In genomic region chr11:119029069-119029339, GRCh38 we compare ENCODE assay signal across 10 cellular contexts. TPM values are rescaled to one million over a fixed set of nuclear protein-coding genes. Genes with fewer than 3 reads are reported as not detected.
DNase-seq lines count a peak whose midpoint lies in the region; ATAC-seq and TF ChIP-seq lines count a peak whose summit lies in the region.
"Had no signal": no experiment of that assay in that cellular context is flagged by ENCODE, and none has a peak within 500 bp of the region (broad histone marks: within the 10 kb centered on the region; RNA-seq: fewer than 3 reads in every experiment).

No MANE protein-coding gene starts in this region.

- no peaks in the 10 kb centered on the region for H3K27me3 ChIP-seq in lower lobe of right lung (ENCODE audit: low read depth)
- H3K27me3 ChIP-seq in vagina = no peaks in the 10 kb centered on the region

- H3K4me3 ChIP-seq in lower lobe of right lung (peak overlapping the region; percentile 97), vagina (no peak overlapping the region)

- peak overlapping the region; percentile 81 for H3K27ac Mint-ChIP-seq in activated CD4-positive, alpha-beta T cell treated with anti-CD3 and anti-CD28 coated beads, Interleukin-2, amount 10 ng/mL, durations not matched to agents 7 days and 5 days
- peak overlapping the region; percentile 31 for H3K27ac Mint-ChIP-seq in activated T-helper 1 cell treated with anti-CD3 and anti-CD28 coated beads, Interleukin-12 subunit alpha, Interleukin-12 subunit beta, Interleukin-2, Interleukin-4 antibody, amounts not matched to agents 30 ng/mL and 10 ng/mL and 1 ng/mL, durations not matched to agents 14 hours and 24 hours and 36 hours

- no peak for ATAC-seq in lower lobe of right lung
- ATAC-seq in HG03342 (IDR thresholded peaks at IDR 0.05; ENCODE audit: unreplicated experiment) = no peak

- intact Hi-C loops in activated T-helper 1 cell treated with anti-CD3 and anti-CD28 coated beads, Interleukin-12 subunit alpha, Interleukin-12 subunit beta, Interleukin-2, Interleukin-4 antibody, amounts not matched to agents 30 ng/mL and 10 ng/mL and 1 ng/mL, durations not matched to agents 14 hours and 24 hours and 36 hours (cut with micrococcal nuclease) = no loop called here
- intact Hi-C loops in lower lobe of right lung (cut with DNase I) (no loop called here), vagina (cut with DNase I) (no loop called here)

- DNase-seq in activated CD4-positive, alpha-beta T cell treated with anti-CD3 and anti-CD28 coated beads, Interleukin-2, amount 10 ng/mL, durations not matched to agents 7 days and 5 days = no peak
- DNase-seq in activated CD4-positive, alpha-beta T cell treated with anti-CD3 and anti-CD28 coated beads for 48 hours = no peak
- no peak for DNase-seq in activated T-helper 1 cell treated with anti-CD3 and anti-CD28 coated beads, Interleukin-12 subunit alpha, Interleukin-12 subunit beta, Interleukin-2, Interleukin-4 antibody, amounts not matched to agents 30 ng/mL and 10 ng/mL and 1 ng/mL, durations not matched to agents 14 hours and 24 hours and 36 hours (ENCODE audit: low spot score)
- no peak for DNase-seq in lower lobe of right lung
- DNase-seq in substantia nigra (lab: John Stamatoyannopoulos, UW) = no peak
- no peak for DNase-seq in vagina (ENCODE audit: extremely low spot score in 2 of 2)
- no peak for DNase-seq in SHP77 treated with DMSO at 0.1 percent for 48 hours (lab: John Stamatoyannopoulos, UW)
- DNase-seq: activated B cell treated with CpG ODN at 0.5 μM for 24 hours, NCI-H510A had no signal

- CTCF ChIA-PET in activated CD4-positive, alpha-beta T cell treated with anti-CD3 and anti-CD28 coated beads, Interleukin-2, amount 10 ng/mL, durations not matched to agents 7 days and 5 days (lab: Charles Lee) = interaction anchor here (1.5 kb wide), 1 partner anchor 10 kb away, joined by 5 read pairs; no protein-coding TSS in a partner anchor

- H3K9me3 Mint-ChIP-seq in activated CD4-positive, alpha-beta T cell treated with anti-CD3 and anti-CD28 coated beads, Interleukin-2, amount 10 ng/mL, durations not matched to agents 7 days and 5 days = no peaks in the 10 kb centered on the region
- H3K9me3 Mint-ChIP-seq in activated T-helper 1 cell treated with anti-CD3 and anti-CD28 coated beads, Interleukin-12 subunit alpha, Interleukin-12 subunit beta, Interleukin-2, Interleukin-4 antibody, amounts not matched to agents 30 ng/mL and 10 ng/mL and 1 ng/mL, durations not matched to agents 14 hours and 24 hours and 36 hours = no peaks in the 10 kb centered on the region
- H3K9me3 Mint-ChIP-seq: activated B cell treated with CpG ODN at 0.5 μM for 24 hours had no signal

- peaks cover 38% of the 10 kb centered on the region for H3K4me1 Mint-ChIP-seq in activated CD4-positive, alpha-beta T cell treated with anti-CD3 and anti-CD28 coated beads, Interleukin-2, amount 10 ng/mL, durations not matched to agents 7 days and 5 days
- H3K4me1 Mint-ChIP-seq in activated T-helper 1 cell treated with anti-CD3 and anti-CD28 coated beads, Interleukin-12 subunit alpha, Interleukin-12 subunit beta, Interleukin-2, Interleukin-4 antibody, amounts not matched to agents 30 ng/mL and 10 ng/mL and 1 ng/mL, durations not matched to agents 14 hours and 24 hours and 36 hours (ENCODE audit: low read depth) = peaks cover 26% of the 10 kb centered on the region

- TF ChIP-seq CTCF in lower lobe of right lung (IDR thresholded peaks at IDR 0.05) (no peak), vagina (IDR thresholded peaks at IDR 0.05) (no peak)

- peak overlapping the region; percentile 70 for H3K4me3 Mint-ChIP-seq in activated CD4-positive, alpha-beta T cell treated with anti-CD3 and anti-CD28 coated beads, Interleukin-2, amount 10 ng/mL, durations not matched to agents 7 days and 5 days
- peak overlapping the region; percentile 80 for H3K4me3 Mint-ChIP-seq in activated T-helper 1 cell treated with anti-CD3 and anti-CD28 coated beads, Interleukin-12 subunit alpha, Interleukin-12 subunit beta, Interleukin-2, Interleukin-4 antibody, amounts not matched to agents 30 ng/mL and 10 ng/mL and 1 ng/mL, durations not matched to agents 14 hours and 24 hours and 36 hours

- TF ChIP-seq POLR2A in vagina (IDR thresholded peaks at IDR 0.05) = no peak

- no peaks in the 10 kb centered on the region for H3K27me3 Mint-ChIP-seq in activated CD4-positive, alpha-beta T cell treated with anti-CD3 and anti-CD28 coated beads, Interleukin-2, amount 10 ng/mL, durations not matched to agents 7 days and 5 days
- H3K27me3 Mint-ChIP-seq in activated T-helper 1 cell treated with anti-CD3 and anti-CD28 coated beads, Interleukin-12 subunit alpha, Interleukin-12 subunit beta, Interleukin-2, Interleukin-4 antibody, amounts not matched to agents 30 ng/mL and 10 ng/mL and 1 ng/mL, durations not matched to agents 14 hours and 24 hours and 36 hours (ENCODE audit: insufficient read depth) = no peaks in the 10 kb centered on the region
- H3K27me3 Mint-ChIP-seq: activated B cell treated with CpG ODN at 0.5 μM for 24 hours had no signal

- POLR2A ChIA-PET in activated CD4-positive, alpha-beta T cell treated with anti-CD3 and anti-CD28 coated beads, Interleukin-2, amount 10 ng/mL, durations not matched to agents 7 days and 5 days (lab: Charles Lee) = no interaction called here

- peaks cover 36% of the 10 kb centered on the region for H3K4me1 ChIP-seq in lower lobe of right lung
- H3K4me1 ChIP-seq in vagina = peaks cover 25% of the 10 kb centered on the region

- H3K9me3 ChIP-seq in lower lobe of right lung = no peaks in the 10 kb centered on the region
- H3K9me3 ChIP-seq in vagina = no peaks in the 10 kb centered on the region

- peak overlapping the region; percentile 25 for H3K27ac ChIP-seq in lower lobe of right lung
- H3K27ac ChIP-seq in substantia nigra (ENCODE audit: low read depth, low read length, poor library complexity, severe bottlenecking) = peak overlapping the region; percentile 38
- no peak overlapping the region for H3K27ac ChIP-seq in vagina

- H3K36me3 ChIP-seq in lower lobe of right lung (peaks cover 31% of the 10 kb centered on the region), vagina (peaks cover 0 to 24% of the 10 kb centered on the region in 2 donors)

- peaks cover 27% of the 10 kb centered on the region for H3K36me3 Mint-ChIP-seq in activated CD4-positive, alpha-beta T cell treated with anti-CD3 and anti-CD28 coated beads, Interleukin-2, amount 10 ng/mL, durations not matched to agents 7 days and 5 days (ENCODE audit: low read depth)
- H3K36me3 Mint-ChIP-seq in activated T-helper 1 cell treated with anti-CD3 and anti-CD28 coated beads, Interleukin-12 subunit alpha, Interleukin-12 subunit beta, Interleukin-2, Interleukin-4 antibody, amounts not matched to agents 30 ng/mL and 10 ng/mL and 1 ng/mL, durations not matched to agents 14 hours and 24 hours and 36 hours (ENCODE audit: low read depth) = peaks cover 11% of the 10 kb centered on the region

RNA-seq across cellular contexts. Expression of gene SLC37A4, which starts 1.7 kb away (rescaled TPM):
- 10 to 100 TPM; 17.9 to 19.4 TPM for total RNA-seq in activated CD4-positive, alpha-beta T cell treated with anti-CD3 and anti-CD28 coated beads, Interleukin-2, amount 10 ng/mL, durations not matched to agents 7 days and 5 days
- 24.3 and 28.7 TPM in 2 replicates for total RNA-seq in activated T-helper 1 cell treated with anti-CD3 and anti-CD28 coated beads, Interleukin-12 subunit alpha, Interleukin-12 subunit beta, Interleukin-2, Interleukin-4 antibody, amounts not matched to agents 30 ng/mL and 10 ng/mL and 1 ng/mL, durations not matched to agents 14 hours and 24 hours and 36 hours
- total RNA-seq in lower lobe of right lung (13.2 TPM), vagina (16.0 TPM)

RNA-seq across cellular contexts. Expression of gene TRAPPC4, which starts 10.4 kb away (rescaled TPM):
- total RNA-seq in activated CD4-positive, alpha-beta T cell treated with anti-CD3 and anti-CD28 coated beads, Interleukin-2, amount 10 ng/mL, durations not matched to agents 7 days and 5 days = 10 to 100 TPM; 58.5 to 65.4 TPM
- total RNA-seq in activated T-helper 1 cell treated with anti-CD3 and anti-CD28 coated beads, Interleukin-12 subunit alpha, Interleukin-12 subunit beta, Interleukin-2, Interleukin-4 antibody, amounts not matched to agents 30 ng/mL and 10 ng/mL and 1 ng/mL, durations not matched to agents 14 hours and 24 hours and 36 hours = 141 and 142 TPM in 2 replicates
- total RNA-seq in lower lobe of right lung (49.7 TPM), vagina (40.0 TPM)

RNA-seq across cellular contexts. Expression of gene RPS25, which starts 10.9 kb away (rescaled TPM):
- 1,000 to 10,000 TPM; 1,054 to 1,196 TPM for total RNA-seq in activated CD4-positive, alpha-beta T cell treated with anti-CD3 and anti-CD28 coated beads, Interleukin-2, amount 10 ng/mL, durations not matched to agents 7 days and 5 days
- 1,440 and 1,455 TPM in 2 replicates for total RNA-seq in activated T-helper 1 cell treated with anti-CD3 and anti-CD28 coated beads, Interleukin-12 subunit alpha, Interleukin-12 subunit beta, Interleukin-2, Interleukin-4 antibody, amounts not matched to agents 30 ng/mL and 10 ng/mL and 1 ng/mL, durations not matched to agents 14 hours and 24 hours and 36 hours
- 878 TPM for total RNA-seq in lower lobe of right lung
- total RNA-seq in vagina = 1,843 TPM

RNA-seq across cellular contexts. Expression of gene HYOU1, which starts 28.0 kb away (rescaled TPM):
- 100 to 1,000 TPM; 117 to 119 TPM for total RNA-seq in activated CD4-positive, alpha-beta T cell treated with anti-CD3 and anti-CD28 coated beads, Interleukin-2, amount 10 ng/mL, durations not matched to agents 7 days and 5 days
- 216 and 219 TPM in 2 replicates for total RNA-seq in activated T-helper 1 cell treated with anti-CD3 and anti-CD28 coated beads, Interleukin-12 subunit alpha, Interleukin-12 subunit beta, Interleukin-2, Interleukin-4 antibody, amounts not matched to agents 30 ng/mL and 10 ng/mL and 1 ng/mL, durations not matched to agents 14 hours and 24 hours and 36 hours
- 115 TPM for total RNA-seq in lower lobe of right lung
- total RNA-seq in vagina = 49.6 TPM

RNA-seq across cellular contexts. Expression of gene CENATAC, which starts 31.1 kb away (rescaled TPM):
- 10 to 100 TPM; 40.4 to 47.2 TPM for total RNA-seq in activated CD4-positive, alpha-beta T cell treated with anti-CD3 and anti-CD28 coated beads, Interleukin-2, amount 10 ng/mL, durations not matched to agents 7 days and 5 days
- total RNA-seq in activated T-helper 1 cell treated with anti-CD3 and anti-CD28 coated beads, Interleukin-12 subunit alpha, Interleukin-12 subunit beta, Interleukin-2, Interleukin-4 antibody, amounts not matched to agents 30 ng/mL and 10 ng/mL and 1 ng/mL, durations not matched to agents 14 hours and 24 hours and 36 hours = 50.1 and 53.6 TPM in 2 replicates
- total RNA-seq in lower lobe of right lung = 51.0 TPM
- total RNA-seq in vagina = 49.8 TPM
